12 cellular contexts compared by ENCODE assay signal in genomic region chr1:239909894-239910293, GRCh38.
A peak's percentile ranks its signal among the peaks of the same experiment; 100 is the strongest.
DNase-seq lines count a peak whose midpoint lies in the region; ATAC-seq and TF ChIP-seq lines count a peak whose summit lies in the region.
"Had no signal": no experiment of that assay in that cellular context is flagged by ENCODE, and none has a peak within 500 bp of the region (broad histone marks: within the 10 kb centered on the region; RNA-seq: fewer than 3 reads in every experiment).

No MANE protein-coding gene starts in this region.

- no TSS peak for BruUV-seq in A673 (replicated peaks; lab: Mats Ljungman, UMichigan)

- CTCF ChIA-PET in RWPE1 (lab: Yijun Ruan, JAX) (interaction anchor here (0.6 kb wide), 1 partner anchor 740 kb away, joined by 4 read pairs; no protein-coding TSS in a partner anchor), A673 (lab: Charles Lee) (no interaction called here)

- DNase-seq in GM03348 (ENCODE audit: low spot score) = peak; percentile 77
- DNase-seq in RWPE1 (ENCODE audit: low spot score) = peak; percentile 77
- peak; percentile 49 for DNase-seq in fibroblast of villous mesenchyme (ENCODE audit: low read depth)
- DNase-seq in sciatic nerve (ENCODE audit: low spot score) = no peak
- no peak for DNase-seq in HUDEP-2 (lab: John Stamatoyannopoulos, UW; ENCODE audit: unreplicated experiment in 76 of 76)
- no peak for DNase-seq in cortex of kidney (lab: John Stamatoyannopoulos, UW)
- no peak for DNase-seq in A673 (ENCODE audit: low spot score)
- DNase-seq: activated CD4-positive, alpha-beta T cell treated with anti-CD3 and anti-CD28 coated beads, Interleukin-2, amount 50 U/mL, for 1 hour; kidney; NCI-H1417 treated with DMSO at 0.1 percent for 48 hours; Right ventricle myocardium superior had no signal

- ATAC-seq in sciatic nerve = peak; percentile 50
- no peak for ATAC-seq in GM21390 (IDR thresholded peaks at IDR 0.05; ENCODE audit: unreplicated experiment)

- no peaks in the 10 kb centered on the region for H3K4me1 ChIP-seq in A673 (ENCODE audit: insufficient read depth, low read length, poor library complexity, severe bottlenecking)

- H3K36me3 ChIP-seq in A673 (ENCODE audit: insufficient read depth, low read length, poor library complexity, severe bottlenecking) = no peaks in the 10 kb centered on the region

- intact Hi-C loops in sciatic nerve (cut with DNase I) = no loop called here
- intact Hi-C loops in A673 (cut with micrococcal nuclease; ENCODE audit: unreplicated experiment) = no loop called here

- H3K27ac ChIP-seq in RWPE1 (peak overlapping the region; percentile 65), A673 (ENCODE audit: low read depth, low read length, poor library complexity, severe bottlenecking) (no peak overlapping the region)

- no peaks in the 10 kb centered on the region for H3K9me3 ChIP-seq in A673 (ENCODE audit: low read depth, low read length, poor library complexity, severe bottlenecking)

- TF ChIP-seq CTCF in RWPE1 (conservative IDR thresholded peaks at IDR 0.05; ENCODE audit: low read depth) (no peak), fibroblast of villous mesenchyme (IDR thresholded peaks at IDR 0.05; ENCODE audit: insufficient read depth, low read depth, low read length) (no peak), A673 (conservative IDR thresholded peaks at IDR 0.05; ENCODE audit: low read depth, low read length) (no peak)

- POLR2A ChIA-PET in RWPE1 (lab: Yijun Ruan, JAX; ENCODE audit: low non-redundant PET) (no interaction called here), A673 (lab: Charles Lee; ENCODE audit: low non-redundant PET) (no interaction called here)

- H3K27me3 ChIP-seq in A673 (replicated peaks; ENCODE audit: insufficient read depth, low read depth, low read length, poor library complexity) = no peaks in the 10 kb centered on the region

- H3K4me3 ChIP-seq in fibroblast of villous mesenchyme (ENCODE audit: low read depth, low read length) (no peak overlapping the region), A673 (ENCODE audit: low read depth, low read length, poor library complexity, severe bottlenecking) (no peak overlapping the region)

Comparison
In these comparisons a context has a peak if more than half of its experiments do, and no peak if none do; other contexts are left out.
1. DNase-seq: peak in GM03348 (single experiment), RWPE1 (single experiment) and fibroblast of villous mesenchyme (single experiment); none in sciatic nerve (single experiment), HUDEP-2 (0 of 76), cortex of kidney (single experiment) and A673 (single experiment).